12 cellular contexts compared by ENCODE assay signal in genomic region chr20:31842471-31843157, GRCh38. TPM values are rescaled to one million over a fixed set of nuclear protein-coding genes. Genes with fewer than 3 reads are reported as not detected.
DNase-seq lines count a peak whose midpoint lies in the region; ATAC-seq and TF ChIP-seq lines count a peak whose summit lies in the region.
"Had no signal": no experiment of that assay in that cellular context is flagged by ENCODE, and none has a peak within 500 bp of the region (broad histone marks: within the 10 kb centered on the region; RNA-seq: fewer than 3 reads in every experiment).

No MANE protein-coding gene starts in this region.

- intact Hi-C loops in Calu3 (cut with micrococcal nuclease; ENCODE audit: unreplicated experiment) (no loop called here), ascending aorta (cut with DNase I) (loop anchor here (5.0 to 10.0 kb wide), 2 partner anchors 118 to 280 kb away; partner anchors contain the start of gene BCL2L1), psoas muscle (cut with DNase I) (no loop called here)

- H3K4me1 ChIP-seq in ascending aorta (peaks cover 39 to 61% of the 10 kb centered on the region in 2 donors), right atrium auricular region (peaks cover 0 to 51% of the 10 kb centered on the region in 2 donors), psoas muscle (no peaks in the 10 kb centered on the region)

- no peaks in the 10 kb centered on the region for H3K9me3 Mint-ChIP-seq in Calu3 (ENCODE audit: low read depth, unreplicated experiment)
- H3K9me3 Mint-ChIP-seq: activated T-helper 1 cell treated with anti-CD3 and anti-CD28 coated beads, Interleukin-12 subunit alpha, Interleukin-12 subunit beta, Interleukin-2, Interleukin-4 antibody, amounts not matched to agents 30 ng/mL and 10 ng/mL and 1 ng/mL, durations not matched to agents 14 hours and 24 hours and 36 hours; CD4-positive, alpha-beta T cell; stimulated activated naive CD8-positive, alpha-beta T cell treated with anti-CD3 and anti-CD28 coated beads, Interleukin-15, amount 100 ng/mL, for 72 hours; T-cell had no signal

- ATAC-seq in psoas muscle (no peak), GM21360 (IDR thresholded peaks at IDR 0.05; ENCODE audit: unreplicated experiment) (no peak), GM21447 (IDR thresholded peaks at IDR 0.05; ENCODE audit: unreplicated experiment) (no peak), HG03521 (IDR thresholded peaks at IDR 0.05; ENCODE audit: unreplicated experiment) (no peak)
- ATAC-seq: stimulated activated naive CD8-positive, alpha-beta T cell treated with anti-CD3 and anti-CD28 coated beads, Interleukin-15, amount 100 ng/mL, for 72 hours; T-cell had no signal

- H3K27ac ChIP-seq in ascending aorta (peak overlapping the region; percentile 94 to 95), right atrium auricular region (peak overlapping the region; percentile 63 to 74), psoas muscle (peak overlapping the region; percentile 55)

- no peak for DNase-seq in Calu3
- peak in 1 of 2 donors; percentile 76 for DNase-seq in ascending aorta (ENCODE audit: low spot score in 2 of 2)
- no peak for DNase-seq in right atrium auricular region (ENCODE audit: low spot score)
- peak; percentile 48 to 73 for DNase-seq in psoas muscle
- DNase-seq in HuH-7.5 (ENCODE audit: low spot score), result no peak
- DNase-seq: CD4-positive, alpha-beta T cell; stimulated activated naive CD8-positive, alpha-beta T cell treated with anti-CD3 and anti-CD28 coated beads, Interleukin-15, amount 100 ng/mL, for 72 hours; T-cell had no signal

- 34 to 46% (median 42%) methylated on average over 8 to 12 of the region's 12 CpGs for WGBS in psoas muscle, 3 donors

- peak overlapping the region; percentile 6 for H3K4me3 Mint-ChIP-seq in Calu3 (ENCODE audit: low read depth, unreplicated experiment)
- H3K4me3 Mint-ChIP-seq: activated T-helper 1 cell treated with anti-CD3 and anti-CD28 coated beads, Interleukin-12 subunit alpha, Interleukin-12 subunit beta, Interleukin-2, Interleukin-4 antibody, amounts not matched to agents 30 ng/mL and 10 ng/mL and 1 ng/mL, durations not matched to agents 14 hours and 24 hours and 36 hours; CD4-positive, alpha-beta T cell; stimulated activated naive CD8-positive, alpha-beta T cell treated with anti-CD3 and anti-CD28 coated beads, Interleukin-15, amount 100 ng/mL, for 72 hours; T-cell had no signal

- no peak overlapping the region for H3K27ac Mint-ChIP-seq in Calu3 (ENCODE audit: unreplicated experiment)
- H3K27ac Mint-ChIP-seq: activated T-helper 1 cell treated with anti-CD3 and anti-CD28 coated beads, Interleukin-12 subunit alpha, Interleukin-12 subunit beta, Interleukin-2, Interleukin-4 antibody, amounts not matched to agents 30 ng/mL and 10 ng/mL and 1 ng/mL, durations not matched to agents 14 hours and 24 hours and 36 hours; CD4-positive, alpha-beta T cell; stimulated activated naive CD8-positive, alpha-beta T cell treated with anti-CD3 and anti-CD28 coated beads, Interleukin-15, amount 100 ng/mL, for 72 hours; T-cell had no signal

- CTCF ChIA-PET in Calu3 (lab: Charles Lee), result interaction anchor here (0.5 to 1.3 kb wide), 4 partner anchors 19 to 102 kb away, joined by 3 to 5 read pairs (median 4); no protein-coding TSS in a partner anchor

- peaks cover 17% of the 10 kb centered on the region for H3K4me1 Mint-ChIP-seq in Calu3 (ENCODE audit: low read depth, unreplicated experiment)
- H3K4me1 Mint-ChIP-seq: stimulated activated naive CD8-positive, alpha-beta T cell treated with anti-CD3 and anti-CD28 coated beads, Interleukin-15, amount 100 ng/mL, for 72 hours; T-cell had no signal

- no TSS peak for BruUV-seq in Calu3 (replicated peaks; lab: Mats Ljungman, UMichigan)

- no peaks in the 10 kb centered on the region for H3K36me3 Mint-ChIP-seq in Calu3 (ENCODE audit: insufficient read depth, unreplicated experiment)
- H3K36me3 Mint-ChIP-seq: T-cell had no signal

- H3K9me3 ChIP-seq in ascending aorta, result no peaks in the 10 kb centered on the region
- no peaks in the 10 kb centered on the region for H3K9me3 ChIP-seq in right atrium auricular region
- no peaks in the 10 kb centered on the region for H3K9me3 ChIP-seq in psoas muscle

- H3K27me3 Mint-ChIP-seq in Calu3 (ENCODE audit: unreplicated experiment), result peaks cover 2% of the 10 kb centered on the region
- H3K27me3 Mint-ChIP-seq: CD4-positive, alpha-beta T cell; stimulated activated naive CD8-positive, alpha-beta T cell treated with anti-CD3 and anti-CD28 coated beads, Interleukin-15, amount 100 ng/mL, for 72 hours; T-cell had no signal

- peak overlapping the region; percentile 52 to 70 for H3K4me3 ChIP-seq in ascending aorta
- peak overlapping the region in 1 of 2 donors; percentile 52 for H3K4me3 ChIP-seq in right atrium auricular region
- H3K4me3 ChIP-seq in psoas muscle, result peak overlapping the region; percentile 53

- TF ChIP-seq CTCF in Calu3 (IDR thresholded peaks at IDR 0.05; ENCODE audit: unreplicated experiment), result no peak
- TF ChIP-seq CTCF in ascending aorta (IDR thresholded peaks at IDR 0.05), result no peak
- TF ChIP-seq CTCF in right atrium auricular region (IDR thresholded peaks at IDR 0.05), result no peak
- no peak for TF ChIP-seq CTCF in psoas muscle (IDR thresholded peaks at IDR 0.05)

- H3K27me3 ChIP-seq in ascending aorta, result no peaks in the 10 kb centered on the region
- H3K27me3 ChIP-seq in right atrium auricular region, result no peaks in the 10 kb centered on the region
- H3K27me3 ChIP-seq in psoas muscle (ENCODE audit: insufficient read depth in 3 of 3, low read length in 2 of 3), result no peaks in the 10 kb centered on the region

- H3K36me3 ChIP-seq in ascending aorta, result no peaks in the 10 kb centered on the region
- H3K36me3 ChIP-seq in right atrium auricular region, result no peaks in the 10 kb centered on the region
- H3K36me3 ChIP-seq in psoas muscle (ENCODE audit: insufficient read depth in 1 of 2, low read depth in 1 of 2), result no peaks in the 10 kb centered on the region

RNA-seq across cellular contexts. Expression of gene FOXS1, which starts 2.8 kb away (rescaled TPM):
- total RNA-seq in Calu3 (2022) (not detected in 2 replicates), ascending aorta (21.8 TPM), right atrium auricular region (1 to 10 TPM; 1.9 to 4.2 TPM), psoas muscle (1 to 10 TPM in 2 of 4 donors, under 1 TPM in 2; 0.59 to 3.8 (median 1.2) TPM)
- 1 to 10 TPM in 1 of 3 donors, under 1 TPM in 2; 0.65 to 1.3 (median 0.87) TPM for polyA plus RNA-seq in psoas muscle
- total RNA-seq: activated T-helper 1 cell treated with anti-CD3 and anti-CD28 coated beads, Interleukin-12 subunit alpha, Interleukin-12 subunit beta, Interleukin-2, Interleukin-4 antibody, amounts not matched to agents 30 ng/mL and 10 ng/mL and 1 ng/mL, durations not matched to agents 14 hours and 24 hours and 36 hours; CD4-positive, alpha-beta T cell; T-cell had no signal

RNA-seq across cellular contexts. Expression of gene MYLK2, which starts 23.5 kb away (rescaled TPM):
- total RNA-seq in Calu3 (2022) (1.3 and 1.5 TPM in 2 replicates), ascending aorta (not detected), right atrium auricular region (under 1 TPM in 1 of 2 donors, not detected in 1; 0.12 TPM), psoas muscle (100 to 1,000 TPM in 2 of 4 donors, 10 to 100 TPM in 2; 55.8 to 144 (median 102) TPM)
- 100 to 1,000 TPM in 1 of 3 donors, 10 to 100 TPM in 2; 30.6 to 273 (median 91.4) TPM for polyA plus RNA-seq in psoas muscle
- total RNA-seq: CD4-positive, alpha-beta T cell; T-cell had no signal

RNA-seq across cellular contexts. Expression of gene DUSP15, which starts 27.7 kb away (rescaled TPM):
- 0.47 TPM in 1 of 2 replicates, not detected in the other for total RNA-seq in Calu3 (2022)
- 13.0 TPM for total RNA-seq in ascending aorta
- total RNA-seq in right atrium auricular region, result 10 to 100 TPM in 1 of 2 donors, 1 to 10 TPM in 1; 8.8 to 11.6 TPM
- under 1 TPM in 1 of 4 donors, not detected in 3; 0.51 TPM for total RNA-seq in psoas muscle
- polyA plus RNA-seq in psoas muscle, result under 1 TPM; 0.04 to 0.22 (median 0.17) TPM
- total RNA-seq: activated T-helper 1 cell treated with anti-CD3 and anti-CD28 coated beads, Interleukin-12 subunit alpha, Interleukin-12 subunit beta, Interleukin-2, Interleukin-4 antibody, amounts not matched to agents 30 ng/mL and 10 ng/mL and 1 ng/mL, durations not matched to agents 14 hours and 24 hours and 36 hours; CD4-positive, alpha-beta T cell; T-cell had no signal

RNA-seq across cellular contexts. Expression of gene TTLL9, which starts 27.8 kb away (rescaled TPM):
- total RNA-seq in Calu3 (2022) (not detected in 2 replicates), ascending aorta (not detected), right atrium auricular region (not detected), psoas muscle (not detected)
- under 1 TPM in 1 of 3 donors, not detected in 2; 0.01 TPM for polyA plus RNA-seq in psoas muscle
- total RNA-seq: activated T-helper 1 cell treated with anti-CD3 and anti-CD28 coated beads, Interleukin-12 subunit alpha, Interleukin-12 subunit beta, Interleukin-2, Interleukin-4 antibody, amounts not matched to agents 30 ng/mL and 10 ng/mL and 1 ng/mL, durations not matched to agents 14 hours and 24 hours and 36 hours; CD4-positive, alpha-beta T cell had no signal

Comparison
In these comparisons a context has a peak if more than half of its experiments do, and no peak if none do; other contexts are left out.
1. DNase-seq: peak in psoas muscle (2 of 2); none in Calu3 (single experiment), right atrium auricular region (single experiment) and HuH-7.5 (single experiment).
2. RNA of gene MYLK2, which starts 23.5 kb away (total RNA-seq): 55.8 to 144 TPM in psoas muscle; 1.3 to 1.5 TPM in Calu3, 0.12 TPM in right atrium auricular region and not detected in ascending aorta (single experiment); every median in the first group is over 10 times any median in the second.
3. Peak in every context shown above with its lines, with median percentiles within 50 percentile points of each other: H3K27ac ChIP-seq.